20 cellular contexts compared by ENCODE assay signal in genomic region chr6:47302043-47302442, GRCh38.
DNase-seq lines count a peak whose midpoint lies in the region; ATAC-seq and TF ChIP-seq lines count a peak whose summit lies in the region.
"Had no signal": no experiment of that assay in that cellular context is flagged by ENCODE, and none has a peak within 500 bp of the region (broad histone marks: within the 10 kb centered on the region; RNA-seq: fewer than 3 reads in every experiment).

No MANE protein-coding gene starts in this region.

- H3K36me3 ChIP-seq in subcutaneous abdominal adipose tissue (ENCODE audit: control insufficient read depth in 5 of 5, insufficient read depth in 5 of 5, low read length in 5 of 5) = no peaks in the 10 kb centered on the region
- H3K36me3 ChIP-seq in WERI-Rb-1 = peaks cover 8% of the 10 kb centered on the region; the same call in 1 of the 2 replicates
- H3K36me3 ChIP-seq: cardiac muscle cell, SJCRH30 had no signal

- peaks cover 0 to 71% (median 35%) of the 10 kb centered on the region in 5 donors for H3K4me1 ChIP-seq in subcutaneous abdominal adipose tissue (ENCODE audit: control insufficient read depth in 5 of 5, insufficient read depth in 5 of 5, low read length in 5 of 5)
- H3K4me1 ChIP-seq: SJCRH30 had no signal

- H3K27me3 ChIP-seq in subcutaneous abdominal adipose tissue (ENCODE audit: control insufficient read depth in 5 of 5, insufficient read depth in 4 of 5, low read length in 5 of 5) = no peaks in the 10 kb centered on the region
- no peaks in the 10 kb centered on the region for H3K27me3 ChIP-seq in WERI-Rb-1 (ENCODE audit: insufficient read depth, low read depth, severe bottlenecking)
- H3K27me3 ChIP-seq: BLaER1 treated with 17β-estradiol and CSF1 and Interleukin-3, amounts not matched to agents 10 nM and 100 nM; cardiac muscle cell; SJCRH30 had no signal

- no peaks in the 10 kb centered on the region for H3K9me3 Mint-ChIP-seq in stimulated activated memory B cell treated with anti-CD40 and anti-IgM and Interleukin-4, amounts not matched to agents 10 μg/mL and 1 μg/mL and 100 μg/mL, for 72 hours
- H3K9me3 Mint-ChIP-seq: activated naive CD8-positive, alpha-beta T cell treated with anti-CD3 and anti-CD28 coated beads, Interleukin-2, amount 50 U/mL, for 24 hours; effector memory CD8-positive, alpha-beta T cell; HFFc6 had no signal

- H3K27ac Mint-ChIP-seq in stimulated activated memory B cell treated with anti-CD40 and anti-IgM and Interleukin-4, amounts not matched to agents 10 μg/mL and 1 μg/mL and 100 μg/mL, for 72 hours = no peak overlapping the region
- H3K27ac Mint-ChIP-seq: activated naive CD8-positive, alpha-beta T cell treated with anti-CD3 and anti-CD28 coated beads, Interleukin-2, amount 50 U/mL, for 24 hours; effector memory CD8-positive, alpha-beta T cell; HFFc6; nephron progenitor cell had no signal

- TF ChIP-seq CTCF in coronary artery (IDR thresholded peaks at IDR 0.05) = no peak
- TF ChIP-seq CTCF in WERI-Rb-1 (IDR thresholded peaks at IDR 0.05; ENCODE audit: low read depth, low read length) = no peak

- no peaks in the 10 kb centered on the region for H3K36me3 Mint-ChIP-seq in stimulated activated memory B cell treated with anti-CD40 and anti-IgM and Interleukin-4, amounts not matched to agents 10 μg/mL and 1 μg/mL and 100 μg/mL, for 72 hours

- H3K4me3 ChIP-seq in subcutaneous abdominal adipose tissue (ENCODE audit: low read depth in 1 of 5, low read length in 5 of 5) (no peak overlapping the region), coronary artery (no peak overlapping the region), WERI-Rb-1 (ENCODE audit: low read depth, low read length) (no peak overlapping the region)
- H3K4me3 ChIP-seq: BLaER1 treated with 17β-estradiol and CSF1 and Interleukin-3, amounts not matched to agents 10 nM and 100 nM; cardiac muscle cell; SJCRH30 had no signal

- no peaks in the 10 kb centered on the region for H3K4me1 Mint-ChIP-seq in stimulated activated memory B cell treated with anti-CD40 and anti-IgM and Interleukin-4, amounts not matched to agents 10 μg/mL and 1 μg/mL and 100 μg/mL, for 72 hours
- H3K4me1 Mint-ChIP-seq: activated naive CD8-positive, alpha-beta T cell treated with anti-CD3 and anti-CD28 coated beads, Interleukin-2, amount 50 U/mL, for 24 hours had no signal

- H3K4me3 Mint-ChIP-seq in stimulated activated memory B cell treated with anti-CD40 and anti-IgM and Interleukin-4, amounts not matched to agents 10 μg/mL and 1 μg/mL and 100 μg/mL, for 72 hours = no peak overlapping the region
- H3K4me3 Mint-ChIP-seq: activated naive CD8-positive, alpha-beta T cell treated with anti-CD3 and anti-CD28 coated beads, Interleukin-2, amount 50 U/mL, for 24 hours; effector memory CD8-positive, alpha-beta T cell; HFFc6; nephron progenitor cell had no signal

- no peak overlapping the region for H3K9ac ChIP-seq in subcutaneous abdominal adipose tissue (ENCODE audit: low read length in 5 of 5)
- H3K9ac ChIP-seq: BLaER1 treated with 17β-estradiol and CSF1 and Interleukin-3, amounts not matched to agents 10 nM and 100 nM had no signal

- peaks cover under 1% of the 10 kb centered on the region for H3K27me3 Mint-ChIP-seq in stimulated activated memory B cell treated with anti-CD40 and anti-IgM and Interleukin-4, amounts not matched to agents 10 μg/mL and 1 μg/mL and 100 μg/mL, for 72 hours

- ATAC-seq in GM19023 (IDR thresholded peaks at IDR 0.05; ENCODE audit: unreplicated experiment) (peak; percentile 63), GM21737 (IDR thresholded peaks at IDR 0.05; ENCODE audit: unreplicated experiment) (peak; percentile 51), HG03378 (IDR thresholded peaks at IDR 0.05; ENCODE audit: unreplicated experiment) (peak; percentile 62)
- no peak for ATAC-seq in stimulated activated memory B cell treated with anti-CD40 and anti-IgM and Interleukin-4, amounts not matched to agents 10 μg/mL and 1 μg/mL and 100 μg/mL, for 72 hours
- ATAC-seq: activated naive CD8-positive, alpha-beta T cell treated with anti-CD3 and anti-CD28 coated beads, Interleukin-2, amount 50 U/mL, for 24 hours; effector memory CD8-positive, alpha-beta T cell had no signal

- H3K9me3 ChIP-seq in subcutaneous abdominal adipose tissue (ENCODE audit: control insufficient read depth in 5 of 5, low read length in 5 of 5) (no peaks in the 10 kb centered on the region), WERI-Rb-1 (ENCODE audit: severe bottlenecking) (no peaks in the 10 kb centered on the region)
- H3K9me3 ChIP-seq: SJCRH30 had no signal

- H3K27ac ChIP-seq in subcutaneous abdominal adipose tissue (ENCODE audit: low read depth, low read length) (peak overlapping the region; percentile 37), coronary artery (no peak overlapping the region), WERI-Rb-1 (no peak overlapping the region)
- H3K27ac ChIP-seq: BLaER1 treated with 17β-estradiol and CSF1 and Interleukin-3, amounts not matched to agents 10 nM and 100 nM; cardiac muscle cell; SJCRH30 had no signal

- DNase-seq in coronary artery (ENCODE audit: low spot score) = no peak
- no peak for DNase-seq in WERI-Rb-1
- DNase-seq: activated naive CD8-positive, alpha-beta T cell treated with anti-CD3 and anti-CD28 coated beads, Interleukin-2, amount 50 U/mL, for 24 hours; activated T-cell treated with anti-CD3 and anti-CD28 coated beads, Interleukin-2, amount 50 U/mL, for 1 hour; DMS79; effector memory CD8-positive, alpha-beta T cell; HFFc6; NCI-H1092 treated with DMSO at 0.1 percent for 48 hours; nephron progenitor cell; SJCRH30; stimulated activated CD4-positive, alpha-beta T cell treated with anti-CD3 and anti-CD28 coated beads, Interleukin-15, amount 100 ng/mL, for 24 hours; substantia nigra; T-helper 9 cell had no signal
